ENCODE assay signal across 18 cellular contexts in genomic region chr11:14054708-14055107, GRCh38.
DNase-seq lines count a peak whose midpoint lies in the region; ATAC-seq and TF ChIP-seq lines count a peak whose summit lies in the region.
"Had no signal": no experiment of that assay in that cellular context is flagged by ENCODE, and none has a peak within 500 bp of the region (broad histone marks: within the 10 kb centered on the region; RNA-seq: fewer than 3 reads in every experiment).

No MANE protein-coding gene starts in this region.

- H3K4me3 ChIP-seq in body of pancreas = no peak overlapping the region
- H3K4me3 ChIP-seq in osteoblast (ENCODE audit: insufficient read depth, low read length) = no peak overlapping the region
- H3K4me3 ChIP-seq: skin epidermis had no signal

- H3K4me2 ChIP-seq in osteoblast (ENCODE audit: insufficient read depth, low read length) = no peak overlapping the region

- no peak overlapping the region for H2AFZ ChIP-seq in osteoblast (ENCODE audit: low read length)

- H3K9me3 Mint-ChIP-seq in Calu3 (ENCODE audit: low read depth, unreplicated experiment) = no peaks in the 10 kb centered on the region
- H3K9me3 Mint-ChIP-seq: activated T-helper 2 cell treated with anti-CD3 and anti-CD28 coated beads, Interferon-gamma antibody, Interleukin-2, Interleukin-4, amounts not matched to agents 10 μg/mL and 5 μg/mL and 100 μg/mL, durations not matched to agents 14 hours and 24 hours and 36 hours had no signal

- 68 to 70% methylated on average over 9 of the region's 9 CpGs for WGBS in body of pancreas, 2 donors

- no peaks in the 10 kb centered on the region for H3K36me3 ChIP-seq in body of pancreas (replicated peaks in 1 of 2; ENCODE audit: insufficient read depth in 1 of 2, low read depth in 2 of 2)
- H3K36me3 ChIP-seq in osteoblast (ENCODE audit: insufficient read depth, low read length) = no peaks in the 10 kb centered on the region

- H3K27me3 Mint-ChIP-seq in Calu3 (ENCODE audit: unreplicated experiment) = peaks cover 76% of the 10 kb centered on the region
- H3K27me3 Mint-ChIP-seq: stimulated activated naive CD8-positive, alpha-beta T cell treated with anti-CD3 and anti-CD28 coated beads, Interleukin-15, Interleukin-2, amounts not matched to agents 100 ng/mL and 50 ng/mL, for 24 hours had no signal

- intact Hi-C loops in body of pancreas (cut with DNase I) = no loop called here
- intact Hi-C loops in left colon (cut with DNase I, micrococcal nuclease) = no loop called here
- intact Hi-C loops in Calu3 (cut with micrococcal nuclease; ENCODE audit: unreplicated experiment) = no loop called here

- H3K27ac Mint-ChIP-seq in Calu3 (ENCODE audit: unreplicated experiment) = no peak overlapping the region
- H3K27ac Mint-ChIP-seq: activated T-helper 2 cell treated with anti-CD3 and anti-CD28 coated beads, Interferon-gamma antibody, Interleukin-2, Interleukin-4, amounts not matched to agents 10 μg/mL and 5 μg/mL and 100 μg/mL, durations not matched to agents 14 hours and 24 hours and 36 hours; nephron progenitor cell; stimulated activated naive CD8-positive, alpha-beta T cell treated with anti-CD3 and anti-CD28 coated beads, Interleukin-15, Interleukin-2, amounts not matched to agents 100 ng/mL and 50 ng/mL, for 24 hours had no signal

- CTCF ChIA-PET in Calu3 (lab: Charles Lee) = no interaction called here

- DNase-seq in GM04504 (ENCODE audit: low read depth) = peak; percentile 47
- DNase-seq in body of pancreas = peak in 3 of 4 donors; percentile 11 to 38 (median 16)
- DNase-seq in left colon = no peak
- no peak for DNase-seq in stimulated activated naive CD8-positive, alpha-beta T cell treated with anti-CD3 and anti-CD28 coated beads, Interleukin-15, Interleukin-2, amounts not matched to agents 100 U/mL and 50 U/mL, for 24 hours
- DNase-seq in T-helper 1 cell = no peak
- no peak for DNase-seq in osteoblast (ENCODE audit: insufficient read length, low spot score, missing footprints)
- DNase-seq in Calu3 = no peak
- DNase-seq: effector CD4-positive, alpha-beta T cell; Karpas-422; NCI-H1930; nephron progenitor cell; RPMI8226 had no signal

- TF ChIP-seq POLR2A in body of pancreas (IDR thresholded peaks at IDR 0.05) = no peak

- H3K27me3 ChIP-seq in body of pancreas = no peaks in the 10 kb centered on the region
- H3K27me3 ChIP-seq in osteoblast (ENCODE audit: insufficient read depth, low read length) = no peaks in the 10 kb centered on the region

- H4K20me1 ChIP-seq in osteoblast (ENCODE audit: insufficient read depth, low read length) = no peaks in the 10 kb centered on the region

- BruUV-seq in Calu3 (replicated peaks; lab: Mats Ljungman, UMichigan) = no TSS peak

- no peak overlapping the region for H3K4me3 Mint-ChIP-seq in Calu3 (ENCODE audit: low read depth, unreplicated experiment)
- H3K4me3 Mint-ChIP-seq: nephron progenitor cell; stimulated activated naive CD8-positive, alpha-beta T cell treated with anti-CD3 and anti-CD28 coated beads, Interleukin-15, Interleukin-2, amounts not matched to agents 100 ng/mL and 50 ng/mL, for 24 hours had no signal

- H3K4me1 ChIP-seq in body of pancreas = no peaks in the 10 kb centered on the region
- no peaks in the 10 kb centered on the region for H3K4me1 ChIP-seq in osteoblast (ENCODE audit: insufficient read depth, low read length)

- H3K27ac ChIP-seq in body of pancreas (no peak overlapping the region), osteoblast (ENCODE audit: low read depth, low read length) (no peak overlapping the region)
- H3K27ac ChIP-seq: HL-60 had no signal

- H3K4me1 Mint-ChIP-seq in Calu3 (ENCODE audit: low read depth, unreplicated experiment) = no peaks in the 10 kb centered on the region
- H3K4me1 Mint-ChIP-seq: nephron progenitor cell had no signal

- no peaks in the 10 kb centered on the region for H3K36me3 Mint-ChIP-seq in Calu3 (ENCODE audit: insufficient read depth, unreplicated experiment)

- ATAC-seq in body of pancreas (peak; percentile 56), left colon (peak; percentile 16), HG02884 (IDR thresholded peaks at IDR 0.05; ENCODE audit: unreplicated experiment) (no peak)
- ATAC-seq in stimulated activated naive CD8-positive, alpha-beta T cell treated with anti-CD3 and anti-CD28 coated beads, Interleukin-15, Interleukin-2, amounts not matched to agents 100 U/mL and 50 U/mL, for 24 hours = peak; percentile 40
- ATAC-seq: HCT116 had no signal

- H3K9me3 ChIP-seq in body of pancreas (no peaks in the 10 kb centered on the region), osteoblast (ENCODE audit: low read depth, low read length) (no peaks in the 10 kb centered on the region)

- H3K79me2 ChIP-seq in osteoblast (ENCODE audit: insufficient read depth, low read length) = no peaks in the 10 kb centered on the region

- TF ChIP-seq CTCF in body of pancreas (IDR thresholded peaks at IDR 0.05) (no peak), osteoblast (IDR thresholded peaks at IDR 0.05; ENCODE audit: extremely low read depth, low read depth, low read length) (no peak), Calu3 (IDR thresholded peaks at IDR 0.05; ENCODE audit: unreplicated experiment) (no peak)

Comparison
In these comparisons a context has a peak if more than half of its experiments do, and no peak if none do; other contexts are left out.
1. DNase-seq: peak in GM04504 (single experiment) and body of pancreas (3 of 4); none in left colon (0 of 2), stimulated activated naive CD8-positive, alpha-beta T cell treated with anti-CD3 and anti-CD28 coated beads, Interleukin-15, Interleukin-2, amounts not matched to agents 100 U/mL and 50 U/mL, for 24 hours (single experiment), T-helper 1 cell (0 of 5), osteoblast (single experiment) and Calu3 (single experiment).